In genomic region chr21:44855572-44855971, GRCh38 we compare ENCODE assay signal across 24 cellular contexts. TPM values are rescaled to one million over a fixed set of nuclear protein-coding genes. Genes with fewer than 3 reads are reported as not detected.
DNase-seq lines count a peak whose midpoint lies in the region; ATAC-seq and TF ChIP-seq lines count a peak whose summit lies in the region.
"Had no signal": no experiment of that assay in that cellular context is flagged by ENCODE, and none has a peak within 500 bp of the region (broad histone marks: within the 10 kb centered on the region; RNA-seq: fewer than 3 reads in every experiment).

No MANE protein-coding gene starts in this region.

- H3K4me1 Mint-ChIP-seq in endodermal cell: no peaks in the 10 kb centered on the region
- no peaks in the 10 kb centered on the region for H3K4me1 Mint-ChIP-seq in mesothelial cell of epicardium

- no peaks in the 10 kb centered on the region for H3K4me1 ChIP-seq in endodermal cell (ENCODE audit: control insufficient read depth, insufficient read depth, low read length)
- H3K4me1 ChIP-seq in aorta (ENCODE audit: control insufficient read depth in 1 of 2, insufficient read depth in 2 of 2, low read length in 2 of 2): no peaks in the 10 kb centered on the region
- H3K4me1 ChIP-seq: body of pancreas, thyroid gland had no signal

- no peak for TF ChIP-seq CTCF in endodermal cell (conservative IDR thresholded peaks at IDR 0.05)
- TF ChIP-seq CTCF in mesothelial cell of epicardium (IDR thresholded peaks at IDR 0.05; ENCODE audit: unreplicated experiment): no peak

- intact Hi-C loops in Right ventricle myocardium inferior (cut with DNase I): no loop called here
- intact Hi-C loops in cardiac septum (cut with DNase I): no loop called here
- intact Hi-C loops in aorta (cut with DNase I): no loop called here

- H3K36me3 Mint-ChIP-seq in endodermal cell (ENCODE audit: low read depth) (peaks cover 89% of the 10 kb centered on the region), mesothelial cell of epicardium (peaks cover 28% of the 10 kb centered on the region)

- no peak overlapping the region for H3K9ac ChIP-seq in endodermal cell (ENCODE audit: extremely low read depth, low read length, poor library complexity, severe bottlenecking)
- H3K9ac ChIP-seq: KMS-11 had no signal

- H3K9me3 ChIP-seq in endodermal cell (ENCODE audit: control insufficient read depth, low read length): no peaks in the 10 kb centered on the region
- H3K9me3 ChIP-seq in aorta (ENCODE audit: control insufficient read depth, low read length): no peaks in the 10 kb centered on the region
- H3K9me3 ChIP-seq: body of pancreas, thyroid gland had no signal

- H3K9me3 Mint-ChIP-seq in endodermal cell (no peaks in the 10 kb centered on the region), mesothelial cell of epicardium (no peaks in the 10 kb centered on the region)
- H3K9me3 Mint-ChIP-seq: stimulated activated naive CD8-positive, alpha-beta T cell treated with anti-CD3 and anti-CD28 coated beads, Interleukin-15, amount 100 ng/mL, for 72 hours; T-helper 1 cell treated with Interleukin-12 subunit alpha and Interleukin-12 subunit beta and Interleukin-4 antibody, amounts not matched to agents 30 μg/mL and 1 μg/mL, for 36 hours had no signal

- H3K27me3 Mint-ChIP-seq in endodermal cell (ENCODE audit: insufficient read depth): no peaks in the 10 kb centered on the region
- no peaks in the 10 kb centered on the region for H3K27me3 Mint-ChIP-seq in mesothelial cell of epicardium (ENCODE audit: low read depth)
- H3K27me3 Mint-ChIP-seq: stimulated activated naive CD8-positive, alpha-beta T cell treated with anti-CD3 and anti-CD28 coated beads, Interleukin-15, amount 100 ng/mL, for 72 hours had no signal

- H3K27ac Mint-ChIP-seq in endodermal cell (peak overlapping the region; percentile 40), mesothelial cell of epicardium (peak overlapping the region; percentile 43)

- CTCF ChIA-PET in HEK293T (lab: Yijun Ruan, JAX): no interaction called here

- 97 to 100% methylated on average over 5 to 14 of the region's 14 CpGs for WGBS in endodermal cell (ENCODE audit: insufficient coverage in 1 of 2, insufficient read length in 1 of 2), 2 experiments
- 91 to 92% methylated on average over 14 of the region's 14 CpGs for WGBS in aorta, 2 donors

- POLR2A ChIA-PET in HEK293T (lab: Yijun Ruan, JAX): no interaction called here

- H3K27ac ChIP-seq in endodermal cell (ENCODE audit: low read depth, low read length) (no peak overlapping the region), aorta (ENCODE audit: low read depth in 1 of 2, low read length in 2 of 2) (no peak overlapping the region)
- H3K27ac ChIP-seq: body of pancreas, KMS-11, skin epidermis, thyroid gland had no signal

- H3K4me3 ChIP-seq in endodermal cell (ENCODE audit: low read length) (no peak overlapping the region), aorta (ENCODE audit: low read length in 2 of 2) (no peak overlapping the region)
- H3K4me3 ChIP-seq: body of pancreas, skin epidermis, thyroid gland had no signal

- H3K36me3 ChIP-seq in endodermal cell (ENCODE audit: control insufficient read depth, insufficient read depth, low read length): peaks cover 88% of the 10 kb centered on the region
- H3K36me3 ChIP-seq in aorta (ENCODE audit: control insufficient read depth in 1 of 2, insufficient read depth in 2 of 2, low read length in 1 of 2): peaks cover 13 to 15% of the 10 kb centered on the region in 2 donors

- ATAC-seq in Right ventricle myocardium inferior: peak; percentile 41
- ATAC-seq in aorta (ENCODE audit: low FRiP score): no peak
- no peak for ATAC-seq in esophagus mucosa
- no peak for ATAC-seq in GM19324 (IDR thresholded peaks at IDR 0.05; ENCODE audit: low FRiP score, unreplicated experiment)
- ATAC-seq: body of pancreas had no signal

- H3K27me3 ChIP-seq in endodermal cell (ENCODE audit: control insufficient read depth, insufficient read depth, low read length, poor library complexity, severe bottlenecking) (no peaks in the 10 kb centered on the region), aorta (ENCODE audit: control insufficient read depth in 1 of 2, insufficient read depth in 2 of 2, low read length in 1 of 2) (no peaks in the 10 kb centered on the region)
- H3K27me3 ChIP-seq: body of pancreas, thyroid gland had no signal

- DNase-seq in Right ventricle myocardium inferior (ENCODE audit: missing footprints): no peak
- no peak for DNase-seq in cardiac septum (ENCODE audit: low spot score)
- no peak for DNase-seq in endodermal cell
- DNase-seq in mesothelial cell of epicardium (ENCODE audit: low spot score in 2 of 2, unreplicated experiment in 2 of 2): no peak
- DNase-seq in aorta: peak; percentile 21 to 61
- no peak for DNase-seq in HEK293T (ENCODE audit: extremely low spot score)
- DNase-seq: activated CD4-positive, CD25-positive, alpha-beta regulatory T cell treated with anti-CD3 and anti-CD28 coated beads, Interleukin-2, amount 50 U/mL, for 72 hours; AML-193; body of pancreas; cerebellar nuclear complex; DMS153; HCEC 1CT; mammary epithelial cell; NCI-H1417 treated with DMSO at 0.1 percent for 48 hours; NCI-H2081; NCI-H2227 treated with DMSO at 0.1 percent for 48 hours; NCI-H526 treated with DMSO at 0.1 percent for 48 hours; stimulated activated naive CD8-positive, alpha-beta T cell treated with anti-CD3 and anti-CD28 coated beads, Interleukin-15, amount 100 ng/mL, for 72 hours; thyroid gland had no signal

- H3K4me3 Mint-ChIP-seq in endodermal cell: no peak overlapping the region
- no peak overlapping the region for H3K4me3 Mint-ChIP-seq in mesothelial cell of epicardium
- H3K4me3 Mint-ChIP-seq: T-helper 1 cell treated with Interleukin-12 subunit alpha and Interleukin-12 subunit beta and Interleukin-4 antibody, amounts not matched to agents 30 μg/mL and 1 μg/mL, for 36 hours had no signal

TF ChIP-seq in HEK293T, 16 proteins besides CTCF, POLR2A, EP300 and RAD21:
- no peak for TF ChIP-seq L3MBTL2 (conservative IDR thresholded peaks at IDR 0.05)
- no peak for TF ChIP-seq ELF4 (IDR thresholded peaks at IDR 0.05)
- TF ChIP-seq ZNF384 (IDR thresholded peaks at IDR 0.05): no peak
- no peak for TF ChIP-seq PKNOX1 (IDR thresholded peaks at IDR 0.05)
- no peak for TF ChIP-seq ARNT (IDR thresholded peaks at IDR 0.05)
- TF ChIP-seq BHLHE40 (IDR thresholded peaks at IDR 0.05; ENCODE audit: borderline replicate concordance): no peak
- TF ChIP-seq TARDBP (IDR thresholded peaks at IDR 0.05): no peak
- TF ChIP-seq FOXA1 (IDR thresholded peaks at IDR 0.05): no peak
- no peak for TF ChIP-seq SP1 (IDR thresholded peaks at IDR 0.05)
- TF ChIP-seq LEF1 (IDR thresholded peaks at IDR 0.05; ENCODE audit: borderline replicate concordance): no peak
- no peak for TF ChIP-seq FOXM1 (IDR thresholded peaks at IDR 0.05; ENCODE audit: borderline replicate concordance)
- TF ChIP-seq SUZ12 (IDR thresholded peaks at IDR 0.05): no peak

RNA-seq across cellular contexts. Expression of gene PTTG1IP, which starts 17.9 kb away (rescaled TPM):
- total RNA-seq in Right ventricle myocardium inferior (160 TPM), cardiac septum (194 TPM), endodermal cell (100 to 1,000 TPM; 155 to 168 TPM), mesothelial cell of epicardium (200 to 205 TPM (median 204 TPM) in 3 replicates), aorta (100 to 1,000 TPM; 268 to 271 TPM), esophagus mucosa (67.1 TPM)
- 225 TPM for polyA plus RNA-seq in endodermal cell (2013, experiment 1 of 2)
- polyA plus RNA-seq in endodermal cell (2013, experiment 2 of 2): 224 TPM
- 100 to 1,000 TPM; 103 to 191 TPM for polyA plus RNA-seq in aorta

RNA-seq across cellular contexts. Expression of gene SUMO3, which starts 37.7 kb away (rescaled TPM):
- total RNA-seq in Right ventricle myocardium inferior (73.9 TPM), cardiac septum (66.0 TPM), endodermal cell (10 to 100 TPM; 79.5 to 96.4 TPM), mesothelial cell of epicardium (82.2 to 84.5 TPM (median 83.9 TPM) in 3 replicates), aorta (10 to 100 TPM; 63.2 to 68.9 TPM), esophagus mucosa (51.9 TPM)
- 123 TPM for polyA plus RNA-seq in endodermal cell (2013, experiment 1 of 2)
- polyA plus RNA-seq in endodermal cell (2013, experiment 2 of 2): 111 TPM
- 10 to 100 TPM; 35.7 to 88.0 TPM for polyA plus RNA-seq in aorta

RNA-seq across cellular contexts. Expression of gene UBE2G2, which starts 54.0 kb away (rescaled TPM):
- 66.6 TPM for total RNA-seq in Right ventricle myocardium inferior
- 69.7 TPM for total RNA-seq in cardiac septum
- total RNA-seq in endodermal cell: 10 to 100 TPM; 84.0 to 84.8 TPM
- polyA plus RNA-seq in endodermal cell (2013, experiment 1 of 2): 75.0 TPM
- polyA plus RNA-seq in endodermal cell (2013, experiment 2 of 2): 63.5 TPM
- total RNA-seq in mesothelial cell of epicardium: 95.4 to 102 TPM (median 97.2 TPM) in 3 replicates
- total RNA-seq in aorta: 10 to 100 TPM; 79.5 to 83.6 TPM
- polyA plus RNA-seq in aorta: 10 to 100 TPM; 46.8 to 60.0 TPM
- 35.8 TPM for total RNA-seq in esophagus mucosa

Comparison
In these comparisons a context has a peak if more than half of its experiments do, and no peak if none do; other contexts are left out.
1. DNase-seq: peak in aorta (2 of 2); none in Right ventricle myocardium inferior (single experiment), cardiac septum (single experiment), endodermal cell (single experiment), mesothelial cell of epicardium (0 of 2) and HEK293T (single experiment).